ENCODE assay signal across 1 cellular context in genomic region chr2:31170071-31170698, GRCh38.
TF ChIP-seq lines count a peak whose summit lies in the region.

No MANE protein-coding gene starts in this region.

TF ChIP-seq in GM23338, 12 proteins besides CTCF, POLR2A, EP300 and RAD21 (continued from another document):
- TF ChIP-seq ZNF462 (CRISPR knock-in tag; IDR thresholded peaks at IDR 0.05) (no peak), CREB1 (CRISPR knock-in tag; IDR thresholded peaks at IDR 0.05; ENCODE audit: low read depth) (no peak)
